1 cellular context compared by ENCODE assay signal in genomic region chr5:172187118-172188032, GRCh38.
TF ChIP-seq lines count a peak whose summit lies in the region.

No MANE protein-coding gene starts in this region.

TF ChIP-seq in HEK293, 187 proteins besides CTCF, POLR2A, EP300 and RAD21 (continued from another document and continues in another):
- TF ChIP-seq ZNF639 (tag by site-specific recombination; IDR thresholded peaks at IDR 0.05) (no peak), ZNF248 (tag by site-specific recombination; IDR thresholded peaks at IDR 0.05) (no peak), ZNF324 (tag by site-specific recombination; IDR thresholded peaks at IDR 0.05) (no peak), GLIS2 (tag by site-specific recombination; IDR thresholded peaks at IDR 0.05) (peak; percentile 66), ZBTB21 (tag by site-specific recombination; IDR thresholded peaks at IDR 0.05) (no peak), ZNF148 (tag by site-specific recombination; IDR thresholded peaks at IDR 0.05; ENCODE audit: borderline replicate concordance) (no peak), ZBTB1 (tag by site-specific recombination; IDR thresholded peaks at IDR 0.05) (no peak), ZNF114 (tag by site-specific recombination; IDR thresholded peaks at IDR 0.05) (no peak), BCL6B (tag by site-specific recombination; IDR thresholded peaks at IDR 0.05) (no peak), ZNF26 (tag by site-specific recombination; IDR thresholded peaks at IDR 0.05) (no peak), ZNF10 (tag by site-specific recombination; IDR thresholded peaks at IDR 0.05) (no peak), ZNF404 (tag by site-specific recombination; IDR thresholded peaks at IDR 0.05) (no peak), ZSCAN18 (tag by site-specific recombination; IDR thresholded peaks at IDR 0.05) (no peak), ZEB2 (tag by site-specific recombination; IDR thresholded peaks at IDR 0.05) (peak; percentile 39), ZNF544 (tag by site-specific recombination; IDR thresholded peaks at IDR 0.05) (no peak), HOXC10 (CRISPR knock-in tag; IDR thresholded peaks at IDR 0.05) (no peak), KLF8 (tag by site-specific recombination; IDR thresholded peaks at IDR 0.05) (peak; percentile 20), ZNF585B (tag by site-specific recombination; IDR thresholded peaks at IDR 0.05) (no peak), ZNF596 (tag by site-specific recombination; IDR thresholded peaks at IDR 0.05) (no peak), ZNF692 (tag by site-specific recombination; IDR thresholded peaks at IDR 0.05) (peak; percentile 96), IKZF3 (tag by site-specific recombination; IDR thresholded peaks at IDR 0.05) (no peak), ZNF626 (tag by site-specific recombination; IDR thresholded peaks at IDR 0.05) (no peak), ZFP41 (tag by site-specific recombination; IDR thresholded peaks at IDR 0.05; ENCODE audit: borderline replicate concordance) (no peak), ZNF18 (tag by site-specific recombination; IDR thresholded peaks at IDR 0.05) (no peak), ZNF610 (tag by site-specific recombination; IDR thresholded peaks at IDR 0.05; ENCODE audit: borderline replicate concordance) (no peak), ZNF423 (tag by site-specific recombination; IDR thresholded peaks at IDR 0.05) (peak; percentile 59; the same call in 1 of the 2 replicates), ZNF580 (tag by site-specific recombination; IDR thresholded peaks at IDR 0.05) (no peak), ZNF292 (tag by site-specific recombination; IDR thresholded peaks at IDR 0.05; ENCODE audit: borderline replicate concordance, low read depth) (no peak), ELK4 (IDR thresholded peaks at IDR 0.05; ENCODE audit: borderline replicate concordance, low read depth, low read length) (no peak), OVOL3 (tag by site-specific recombination; IDR thresholded peaks at IDR 0.05) (no peak), ZNF354C (tag by site-specific recombination; IDR thresholded peaks at IDR 0.05; ENCODE audit: borderline replicate concordance, low read depth) (no peak), MYNN (tag by site-specific recombination; IDR thresholded peaks at IDR 0.05; ENCODE audit: borderline replicate concordance) (no peak), FEZF1 (tag by site-specific recombination; IDR thresholded peaks at IDR 0.05) (no peak), ZNF521 (tag by site-specific recombination; IDR thresholded peaks at IDR 0.05) (no peak), ZSCAN16 (tag by site-specific recombination; IDR thresholded peaks at IDR 0.05) (no peak), ZNF677 (tag by site-specific recombination; IDR thresholded peaks at IDR 0.05) (no peak), KLF7 (tag by site-specific recombination; IDR thresholded peaks at IDR 0.05; ENCODE audit: borderline replicate concordance) (no peak), ZNF791 (tag by site-specific recombination; IDR thresholded peaks at IDR 0.05) (no peak), ZNF223 (tag by site-specific recombination; IDR thresholded peaks at IDR 0.05) (no peak), ATF2 (tag by site-specific recombination; IDR thresholded peaks at IDR 0.05; ENCODE audit: low read depth) (no peak), YY2 (tag by site-specific recombination; IDR thresholded peaks at IDR 0.05) (no peak), ZNF202 (tag by site-specific recombination; IDR thresholded peaks at IDR 0.05; ENCODE audit: borderline replicate concordance) (no peak), ZNF394 (tag by site-specific recombination; IDR thresholded peaks at IDR 0.05; ENCODE audit: borderline replicate concordance) (no peak), HIC1 (tag by site-specific recombination; IDR thresholded peaks at IDR 0.05) (0 out of 2 replicates have a peak, but pooled peaks have one; percentile 24), PRDM6 (tag by site-specific recombination; IDR thresholded peaks at IDR 0.05) (no peak)
